1 cellular context compared by ENCODE assay signal in the genomic region with DNA sequence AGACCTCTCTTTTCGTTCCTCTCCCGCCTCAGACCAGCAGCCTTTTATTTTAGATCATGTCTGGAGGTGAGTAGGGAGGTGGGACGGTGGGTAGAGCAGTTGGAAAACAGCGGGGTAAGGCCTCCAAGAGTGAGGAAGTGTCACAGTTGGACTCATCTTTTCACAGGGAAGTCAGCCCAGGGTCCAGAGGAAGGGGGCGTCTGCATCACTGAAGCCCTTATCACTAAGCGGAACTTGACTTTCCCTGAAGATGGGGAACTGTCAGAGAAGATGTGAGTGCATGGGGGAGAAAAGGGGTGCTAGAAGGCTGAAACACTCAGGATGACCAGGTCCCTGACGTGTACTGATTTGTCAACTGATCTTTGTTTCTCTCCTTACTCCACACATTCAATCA.
TF ChIP-seq lines count a peak whose summit lies in the region.

No MANE protein-coding gene starts in this region.

TF ChIP-seq in K562, 482 proteins besides CTCF, POLR2A, EP300 and RAD21:
- TF ChIP-seq, protein P1, sequence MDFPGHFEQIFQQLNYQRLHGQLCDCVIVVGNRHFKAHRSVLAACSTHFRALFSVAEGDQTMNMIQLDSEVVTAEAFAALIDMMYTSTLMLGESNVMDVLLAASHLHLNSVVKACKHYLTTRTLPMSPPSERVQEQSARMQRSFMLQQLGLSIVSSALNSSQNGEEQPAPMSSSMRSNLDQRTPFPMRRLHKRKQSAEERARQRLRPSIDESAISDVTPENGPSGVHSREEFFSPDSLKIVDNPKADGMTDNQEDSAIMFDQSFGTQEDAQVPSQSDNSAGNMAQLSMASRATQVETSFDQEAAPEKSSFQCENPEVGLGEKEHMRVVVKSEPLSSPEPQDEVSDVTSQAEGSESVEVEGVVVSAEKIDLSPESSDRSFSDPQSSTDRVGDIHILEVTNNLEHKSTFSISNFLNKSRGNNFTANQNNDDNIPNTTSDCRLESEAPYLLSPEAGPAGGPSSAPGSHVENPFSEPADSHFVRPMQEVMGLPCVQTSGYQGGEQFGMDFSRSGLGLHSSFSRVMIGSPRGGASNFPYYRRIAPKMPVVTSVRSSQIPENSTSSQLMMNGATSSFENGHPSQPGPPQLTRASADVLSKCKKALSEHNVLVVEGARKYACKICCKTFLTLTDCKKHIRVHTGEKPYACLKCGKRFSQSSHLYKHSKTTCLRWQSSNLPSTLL (IDR thresholded peaks at IDR 0.05) = 0 out of 2 replicates have a peak, but pooled peaks have one; percentile 22
- 0 out of 2 replicates have a peak, but pooled peaks have one; percentile 3 for TF ChIP-seq ELF1 (tag; IDR thresholded peaks at IDR 0.05)
- TF ChIP-seq SPI1 (IDR thresholded peaks at IDR 0.05; ENCODE audit: borderline replicate concordance, low read depth, low read length) = peak; percentile 70; the same call in 1 of the 2 replicates
- peak in 1 of 2 experiments; percentile 50; a peak in 1 of 4 replicates for TF ChIP-seq ETV6 (IDR thresholded peaks at IDR 0.05; ENCODE audit: borderline replicate concordance in 1 of 2, low read depth in 2 of 2, low read length in 1 of 2)
- TF ChIP-seq ETV6 (CRISPR knock-in tag; IDR thresholded peaks at IDR 0.05; ENCODE audit: borderline replicate concordance) = no peak
- no peak for TF ChIP-seq NCOA1 (IDR thresholded peaks at IDR 0.05; ENCODE audit: low read depth)
